8 cellular contexts compared by ENCODE assay signal in genomic region chr15:41620536-41621199, GRCh38. TPM values are rescaled to one million over a fixed set of nuclear protein-coding genes. Genes with fewer than 3 reads are reported as not detected.
DNase-seq lines count a peak whose midpoint lies in the region; ATAC-seq and TF ChIP-seq lines count a peak whose summit lies in the region.

No MANE protein-coding gene starts in this region.

- H3K4me1 ChIP-seq in hepatocyte (ENCODE audit: insufficient read depth) (no peaks in the 10 kb centered on the region), skeletal muscle satellite cell (ENCODE audit: control insufficient read depth, insufficient read depth, low read length) (peaks cover 14% of the 10 kb centered on the region)

- ATAC-seq in activated T-cell treated with anti-CD3 and anti-CD28 coated beads, Interleukin-2, amount 50 U/mL, for 72 hours (replicated peaks in 1 of 2) = no peak
- no peak for ATAC-seq in GM21390 (IDR thresholded peaks at IDR 0.05; ENCODE audit: unreplicated experiment)

- H3K27me3 ChIP-seq in WERI-Rb-1 (ENCODE audit: insufficient read depth, low read depth, severe bottlenecking) (no peaks in the 10 kb centered on the region), hepatocyte (no peaks in the 10 kb centered on the region), skeletal muscle satellite cell (ENCODE audit: control insufficient read depth, insufficient read depth, low read length) (no peaks in the 10 kb centered on the region)

- peaks cover 0 to 5% of the 10 kb centered on the region in 2 donors for H3K36me3 Mint-ChIP-seq in activated T-cell treated with anti-CD3 and anti-CD28 coated beads, Interleukin-2, amount 50 U/mL, for 72 hours (ENCODE audit: insufficient read depth in 2 of 2)

- H3K27ac Mint-ChIP-seq in activated T-cell treated with anti-CD3 and anti-CD28 coated beads, Interleukin-2, amount 50 U/mL, for 72 hours = peak overlapping the region; percentile 50

- no peak for DNase-seq in activated T-cell treated with anti-CD3 and anti-CD28 coated beads, Interleukin-2, amount 50 U/mL, for 72 hours
- no peak for DNase-seq in activated T-cell treated with anti-CD3 and anti-CD28 coated beads, Interleukin-2, amount 50 U/mL, for 48 hours
- DNase-seq in WERI-Rb-1 (no peak), hepatocyte (ENCODE audit: low spot score) (no peak), COLO829 (ENCODE audit: low spot score) (no peak), AG08396 (ENCODE audit: low spot score) (no peak)

- H3K27ac ChIP-seq in WERI-Rb-1 = no peak overlapping the region
- H3K27ac ChIP-seq in hepatocyte = peak overlapping the region; percentile 73

- WGBS in hepatocyte (ENCODE audit: low lambda C conversion rate, missing lambda C conversion rate) = 24% methylated on average over 18 of the region's 18 CpGs

- no peak for TF ChIP-seq CTCF in WERI-Rb-1 (IDR thresholded peaks at IDR 0.05; ENCODE audit: low read depth, low read length)
- no peak for TF ChIP-seq CTCF in hepatocyte (IDR thresholded peaks at IDR 0.05; ENCODE audit: poor library complexity)

- peak overlapping the region; percentile 92 to 93 for H3K4me3 Mint-ChIP-seq in activated T-cell treated with anti-CD3 and anti-CD28 coated beads, Interleukin-2, amount 50 U/mL, for 72 hours

- peaks cover 10% of the 10 kb centered on the region for H3K79me2 ChIP-seq in hepatocyte

- H3K4me1 Mint-ChIP-seq in activated T-cell treated with anti-CD3 and anti-CD28 coated beads, Interleukin-2, amount 50 U/mL, for 72 hours (ENCODE audit: low read depth) = peaks cover 18% of the 10 kb centered on the region

- peak overlapping the region; percentile 17 for H3K4me3 ChIP-seq in WERI-Rb-1 (ENCODE audit: low read depth, low read length)
- peak overlapping the region; percentile 53 for H3K4me3 ChIP-seq in hepatocyte
- peak overlapping the region; percentile 69 for H3K4me3 ChIP-seq in skeletal muscle satellite cell (ENCODE audit: low read length)

- H3K27me3 Mint-ChIP-seq in activated T-cell treated with anti-CD3 and anti-CD28 coated beads, Interleukin-2, amount 50 U/mL, for 72 hours (ENCODE audit: low read depth) = no peaks in the 10 kb centered on the region

- H3K9ac ChIP-seq in skeletal muscle satellite cell (ENCODE audit: low read depth, low read length) = peak overlapping the region; percentile 68

- peaks cover 0 to 3% of the 10 kb centered on the region in 2 donors for H3K9me3 Mint-ChIP-seq in activated T-cell treated with anti-CD3 and anti-CD28 coated beads, Interleukin-2, amount 50 U/mL, for 72 hours

- H3K36me3 ChIP-seq in WERI-Rb-1 (no peaks in the 10 kb centered on the region), hepatocyte (replicated peaks; ENCODE audit: insufficient read depth, low read depth) (no peaks in the 10 kb centered on the region), skeletal muscle satellite cell (ENCODE audit: insufficient read depth, low read length) (no peaks in the 10 kb centered on the region)

- H3K9me3 ChIP-seq in WERI-Rb-1 (ENCODE audit: severe bottlenecking) = no peaks in the 10 kb centered on the region
- no peaks in the 10 kb centered on the region for H3K9me3 ChIP-seq in hepatocyte (ENCODE audit: low read depth)
- no peaks in the 10 kb centered on the region for H3K9me3 ChIP-seq in skeletal muscle satellite cell (replicated peaks; ENCODE audit: low read length)

- peak overlapping the region; percentile 98 for H2AFZ ChIP-seq in hepatocyte

- no peaks in the 10 kb centered on the region for H4K20me1 ChIP-seq in hepatocyte (ENCODE audit: insufficient read depth, poor library complexity, severe bottlenecking)

- no peaks in the 10 kb centered on the region for H3K9me2 ChIP-seq in hepatocyte (replicated peaks; ENCODE audit: insufficient read depth)

- peak overlapping the region; percentile 88 for H3K4me2 ChIP-seq in hepatocyte
- H3K4me2 ChIP-seq in skeletal muscle satellite cell (ENCODE audit: low read length) = peak overlapping the region; percentile 95

RNA-seq across cellular contexts. Expression of gene MGA, which starts 39.5 kb away (rescaled TPM):
- total RNA-seq in activated T-cell treated with anti-CD3 and anti-CD28 coated beads, Interleukin-2, amount 50 U/mL, for 72 hours = 10 to 100 TPM; 35.6 to 37.5 TPM
- 35.0 and 39.6 TPM in 2 replicates for total RNA-seq in hepatocyte
- polyA plus RNA-seq in hepatocyte = 10.9 and 11.7 TPM in 2 replicates
- total RNA-seq in skeletal muscle satellite cell (2012; rRNA removed) = 24.8 and 25.6 TPM in 2 replicates

Comparison
In these comparisons a context has a peak if more than half of its experiments do, and no peak if none do; other contexts are left out.
1. H3K4me3 ChIP-seq: peak in every context shown above with its lines; median percentile 69 in skeletal muscle satellite cell; 53 in hepatocyte; 17 in WERI-Rb-1.